ENCODE assay signal across 8 cellular contexts in the genomic region with DNA sequence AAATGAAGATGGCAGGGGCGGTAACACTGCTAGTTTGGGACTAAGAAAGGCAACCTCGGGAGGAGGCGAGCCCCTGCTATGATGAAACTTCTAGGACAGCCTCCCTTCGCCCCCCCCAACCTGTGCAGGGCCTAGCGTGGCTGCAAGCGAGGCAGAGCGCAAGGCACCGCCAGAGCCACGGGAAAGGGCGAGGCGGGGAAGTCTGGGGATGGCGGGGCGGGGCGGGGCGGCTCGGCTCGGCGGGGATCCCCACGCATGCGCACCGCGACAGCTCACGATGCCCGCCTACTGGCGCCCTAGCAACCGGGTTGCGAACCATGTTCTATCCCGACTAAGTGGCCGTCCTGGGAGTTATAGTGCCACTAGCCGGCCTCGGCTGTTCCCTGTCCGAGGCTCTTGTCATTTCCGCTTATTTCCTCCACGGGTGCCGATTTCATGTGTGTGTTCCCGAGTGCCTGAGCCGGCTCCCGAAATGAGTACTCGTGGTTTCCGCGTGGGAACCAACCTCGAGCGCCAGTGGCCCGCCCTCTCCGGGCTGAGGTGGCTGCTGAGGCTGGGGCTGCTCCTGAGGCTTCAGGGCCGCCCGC. TPM values are rescaled to one million over a fixed set of nuclear protein-coding genes. Genes with fewer than 3 reads are reported as not detected.
A peak's percentile ranks its signal among the peaks of the same experiment; 100 is the strongest.
DNase-seq lines count a peak whose midpoint lies in the region; ATAC-seq, FAIRE-seq and TF ChIP-seq lines count a peak whose summit lies in the region.

No MANE protein-coding gene starts in this region.

- no peak overlapping the region for H2BK15ac ChIP-seq in IMR-90 (ENCODE audit: low read depth, low read length)

- no peak for TF ChIP-seq POLR2A in IMR-90 (IDR thresholded peaks at IDR 0.05; ENCODE audit: low read depth, low read length)

- H2BK5ac ChIP-seq in IMR-90 (ENCODE audit: low read depth, low read length, poor library complexity, severe bottlenecking): no peak overlapping the region

- H3K9me1 ChIP-seq in IMR-90 (ENCODE audit: insufficient read depth, low read length): no peaks in the 10 kb centered on the region

- peak overlapping the region; percentile 93 for H3K27ac Mint-ChIP-seq in activated T-cell treated with anti-CD3 and anti-CD28 coated beads, Interleukin-2, amount 50 U/mL, for 24 hours

- H3K4me2 ChIP-seq in IMR-90 (ENCODE audit: low read depth, low read length) (peak overlapping the region; percentile 83), PC-9 (peak overlapping the region; percentile 85)

- no peak for TF ChIP-seq CTCF in D721Med (IDR thresholded peaks at IDR 0.05; ENCODE audit: insufficient read depth, missing control alignments)
- TF ChIP-seq CTCF in IMR-90 (conservative IDR thresholded peaks at IDR 0.05; ENCODE audit: low read depth, low read length): no peak
- TF ChIP-seq CTCF in PC-9 (conservative IDR thresholded peaks at IDR 0.05): no peak

- H3K36me3 Mint-ChIP-seq in activated T-cell treated with anti-CD3 and anti-CD28 coated beads, Interleukin-2, amount 50 U/mL, for 24 hours (ENCODE audit: low read depth): peaks cover 4% of the 10 kb centered on the region

- no peaks in the 10 kb centered on the region for H4K20me1 ChIP-seq in IMR-90 (ENCODE audit: insufficient read depth, low read length)
- H4K20me1 ChIP-seq in PC-9 (ENCODE audit: insufficient read depth): no peaks in the 10 kb centered on the region

- H3K56ac ChIP-seq in IMR-90 (ENCODE audit: extremely low read depth, insufficient read depth, low read length): no peak overlapping the region

- dilution Hi-C loops in IMR-90 (cut with HindIII; ENCODE audit: low sequenced_read_pairs, unreplicated experiment): no loop called here

- no peak overlapping the region for H3K4ac ChIP-seq in IMR-90 (ENCODE audit: low read depth, low read length)

- no peak overlapping the region for H2AK5ac ChIP-seq in IMR-90 (ENCODE audit: low read depth, low read length)

- no peak overlapping the region for H2BK20ac ChIP-seq in IMR-90 (ENCODE audit: low read depth, low read length)

- POLR2A ChIA-PET in IMR-90 (lab: Charles Lee; ENCODE audit: unreplicated experiment): interaction anchor here (1.0 kb wide), 1 partner anchor 29 kb away, joined by 4 read pairs; the partner anchor contains the start of gene RBMX
- POLR2A ChIA-PET in PC-9 (lab: Charles Lee; ENCODE audit: unreplicated experiment): interaction anchor here (0.6 to 1.8 kb wide), 8 partner anchors 18 to 1888 kb away, joined by 3 to 11 read pairs (median 6); partner anchors contain the start of gene RBMX

- H3K79me2 ChIP-seq in PC-9 (ENCODE audit: low read depth): peaks cover 19% of the 10 kb centered on the region

- BruUV-seq in IMR-90 (replicated peaks; lab: Mats Ljungman, UMichigan) (no TSS peak), PC-9 (replicated peaks; lab: Mats Ljungman, UMichigan) (TSS peak; percentile 99)

- peak overlapping the region; percentile 73 for H2AK9ac ChIP-seq in IMR-90 (replicated peaks; ENCODE audit: low read depth, low read length, poor library complexity)

- no peak for TF ChIP-seq RAD21 in IMR-90 (IDR thresholded peaks at IDR 0.05; ENCODE audit: low read length)

- no peak overlapping the region for H3K23ac ChIP-seq in IMR-90 (ENCODE audit: low read depth, low read length)

- H3K9ac ChIP-seq in IMR-90 (ENCODE audit: low read depth, low read length): peak overlapping the region; percentile 43; the same call in 1 of the 2 replicates

- no peak overlapping the region for H3K14ac ChIP-seq in IMR-90 (replicated peaks; ENCODE audit: low read depth, low read length)

- H3K4me1 ChIP-seq in IMR-90 (ENCODE audit: control insufficient read depth, insufficient read depth, low read length) (no peaks in the 10 kb centered on the region), PC-9 (replicated peaks; ENCODE audit: insufficient read depth) (peaks cover 10% of the 10 kb centered on the region), muscle layer of duodenum (ENCODE audit: control insufficient read depth in 1 of 2, insufficient read depth in 2 of 2, low read length in 2 of 2) (no peaks in the 10 kb centered on the region)

- intact Hi-C loops in IMR-90 (cut with micrococcal nuclease) (loop anchor here (1.0 kb wide), 1 partner anchor 30 kb away; no protein-coding TSS in a partner anchor), PC-9 (cut with micrococcal nuclease; ENCODE audit: unreplicated experiment) (loop anchor here (1.0 kb wide), 1 partner anchor 29 kb away; the partner anchor contains the start of gene RBMX)

- no peaks in the 10 kb centered on the region for H3K79me1 ChIP-seq in IMR-90 (ENCODE audit: low read depth in 1 of 2, low read length in 2 of 2)

- H3K18ac ChIP-seq in IMR-90 (ENCODE audit: low read depth, low read length): no peak overlapping the region

- H3K36me3 ChIP-seq in IMR-90 (ENCODE audit: control insufficient read depth, insufficient read depth, low read length) (no peaks in the 10 kb centered on the region), PC-9 (ENCODE audit: low read depth) (no peaks in the 10 kb centered on the region), muscle layer of duodenum (ENCODE audit: control insufficient read depth in 1 of 2, insufficient read depth in 2 of 2, low read length in 2 of 2) (no peaks in the 10 kb centered on the region)

- peak overlapping the region; percentile 18 to 66; a peak in 2 of 4 replicates for H4K8ac ChIP-seq in IMR-90 (ENCODE audit: low read depth in 2 of 2, low read length in 2 of 2)

- WGBS in IMR-90 (ENCODE audit: extremely low coverage in 2 of 2, insufficient read length in 1 of 2), 2 experiments: 34% methylated on average over 30 of the region's 47 CpGs; no CpG with 5 or more reads in 1 of the 2 experiments

- FAIRE-seq in D721Med (lab: Jason Lieb, UNC): no peak

- H4K5ac ChIP-seq in IMR-90 (ENCODE audit: low read depth, low read length): no peak overlapping the region

- H3K27me3 Mint-ChIP-seq in activated T-cell treated with anti-CD3 and anti-CD28 coated beads, Interleukin-2, amount 50 U/mL, for 24 hours: peaks cover 14% of the 10 kb centered on the region

- H3F3A ChIP-seq in PC-9 (ENCODE audit: insufficient read depth, low read depth): peaks cover 6% of the 10 kb centered on the region; the same call in 1 of the 2 replicates

- H3K4me1 Mint-ChIP-seq in activated T-cell treated with anti-CD3 and anti-CD28 coated beads, Interleukin-2, amount 50 U/mL, for 24 hours (ENCODE audit: low read depth): peaks cover 21% of the 10 kb centered on the region

- H3K27me3 ChIP-seq in IMR-90 (ENCODE audit: control insufficient read depth, insufficient read depth, low read length): no peaks in the 10 kb centered on the region
- no peaks in the 10 kb centered on the region for H3K27me3 ChIP-seq in PC-9 (ENCODE audit: insufficient read depth, low read depth)
- no peaks in the 10 kb centered on the region for H3K27me3 ChIP-seq in muscle layer of duodenum (ENCODE audit: low read depth, low read length)

- peak overlapping the region; percentile 89 for H3K4me3 Mint-ChIP-seq in activated T-cell treated with anti-CD3 and anti-CD28 coated beads, Interleukin-2, amount 50 U/mL, for 24 hours

- H2AFZ ChIP-seq in IMR-90 (replicated peaks; ENCODE audit: low read length, poor library complexity) (peak overlapping the region; percentile 98), PC-9 (peak overlapping the region; percentile 97)

- no peaks in the 10 kb centered on the region for H3K9me3 ChIP-seq in IMR-90 (ENCODE audit: control insufficient read depth, insufficient read depth, low read length)
- H3K9me3 ChIP-seq in PC-9 (ENCODE audit: insufficient read depth, low read depth): no peaks in the 10 kb centered on the region
- H3K9me3 ChIP-seq in muscle layer of duodenum (ENCODE audit: control insufficient read depth in 1 of 2, low read length in 2 of 2): no peaks in the 10 kb centered on the region

- DNase-seq in D721Med (ENCODE audit: insufficient read length, low spot score) (peak; percentile 49), IMR-90 (peak; percentile 45), PC-9 (peak; percentile 78 to 89)
- peak; percentile 84 for DNase-seq in activated T-cell treated with anti-CD3 and anti-CD28 coated beads, Interleukin-2, amount 50 U/mL, for 24 hours
- DNase-seq in stimulated activated CD8-positive, alpha-beta memory T cell treated with anti-CD3 and anti-CD28 coated beads, Interleukin-7, amount 100 ng/mL, for 4 hours (ENCODE audit: low read depth in 2 of 2): peak; percentile 45 to 71

- H2BK120ac ChIP-seq in IMR-90 (ENCODE audit: low read depth, low read length): no peak overlapping the region

- H4K91ac ChIP-seq in IMR-90 (ENCODE audit: insufficient read depth, low read depth, low read length): no peak overlapping the region

- in situ Hi-C loops in IMR-90 (cut with MboI; ENCODE audit: low sequenced_read_pairs): no loop called here

- H3K9me3 Mint-ChIP-seq in activated T-cell treated with anti-CD3 and anti-CD28 coated beads, Interleukin-2, amount 50 U/mL, for 24 hours: no peaks in the 10 kb centered on the region

- H3K4me3 ChIP-seq in IMR-90 (ENCODE audit: insufficient read depth, low read depth, low read length): peak overlapping the region; percentile 53
- H3K4me3 ChIP-seq in PC-9: peak overlapping the region; percentile 96
- H3K4me3 ChIP-seq in muscle layer of duodenum (ENCODE audit: low read depth in 1 of 2, low read length in 2 of 2): peak overlapping the region; percentile 71 to 76

- H3K9me2 ChIP-seq in PC-9 (ENCODE audit: insufficient read depth): no peaks in the 10 kb centered on the region

- CTCF ChIA-PET in IMR-90 (lab: Yijun Ruan, JAX): no interaction called here
- CTCF ChIA-PET in PC-9 (lab: Charles Lee): interaction anchor here (0.7 kb wide), 1 partner anchor 377 kb away, joined by 15 read pairs; the partner anchor contains the start of gene VGLL1

- peak overlapping the region; percentile 49 for H3K27ac ChIP-seq in IMR-90 (ENCODE audit: insufficient read depth, low read length)
- peak overlapping the region; percentile 69 for H3K27ac ChIP-seq in PC-9
- H3K27ac ChIP-seq in muscle layer of duodenum (ENCODE audit: low read length): peak overlapping the region; percentile 74

- ATAC-seq in GM21526 (IDR thresholded peaks at IDR 0.05; ENCODE audit: low FRiP score, unreplicated experiment): peak; percentile 59
- ATAC-seq in IMR-90 (ENCODE audit: low read depth): peak; percentile 75
- peak; percentile 84 for ATAC-seq in esophagus mucosa

TF ChIP-seq in IMR-90, 13 proteins besides CTCF, POLR2A, EP300 and RAD21:
- TF ChIP-seq CEBPB (IDR thresholded peaks at IDR 0.05; ENCODE audit: low read depth, low read length): 0 out of 2 replicates have a peak, but pooled peaks have one; percentile 7
- peak; percentile 55; the same call in 1 of the 2 replicates for TF ChIP-seq MAZ (IDR thresholded peaks at IDR 0.05; ENCODE audit: borderline replicate concordance, low read depth, low read length)
- TF ChIP-seq MXI1 (IDR thresholded peaks at IDR 0.05; ENCODE audit: borderline replicate concordance, low read depth, low read length): peak; percentile 72
- TF ChIP-seq FOS (IDR thresholded peaks at IDR 0.05; ENCODE audit: low read depth, low read length): no peak
TF ChIP-seq in IMR-90: peak in this region for 3.

RNA-seq across cellular contexts. Expression of gene RBMX, which starts 28.7 kb away (rescaled TPM):
- total RNA-seq in IMR-90 (2012; rRNA removed) (318 and 337 TPM in 2 replicates), PC-9 (2021) (275 and 285 TPM in 2 replicates), esophagus mucosa (103 TPM)
- 115 and 151 TPM in 2 replicates for polyA plus RNA-seq in IMR-90 (2012; rRNA removed)
- polyA plus RNA-seq in IMR-90 (2012; cell fraction: cytosol; rRNA removed): 82.4 and 113 TPM in 2 replicates
- 86.6 and 232 TPM in 2 replicates for polyA plus RNA-seq in IMR-90 (2012; cell fraction: nucleus; rRNA removed; ENCODE audit: low replicate concordance)

Comparison
In these comparisons a context has a peak if more than half of its experiments do, and no peak if none do; other contexts are left out.
1. Peak in every context shown above with its lines: DNase-seq, ATAC-seq, H3K4me3 ChIP-seq and H3K27ac ChIP-seq.